8 cellular contexts compared by ENCODE assay signal in genomic region chr2:226802573-226802972, GRCh38. TPM values are rescaled to one million over a fixed set of nuclear protein-coding genes. Genes with fewer than 3 reads are reported as not detected.
A peak's percentile ranks its signal among the peaks of the same experiment; 100 is the strongest.
DNase-seq lines count a peak whose midpoint lies in the region; ATAC-seq and TF ChIP-seq lines count a peak whose summit lies in the region.

No MANE protein-coding gene starts in this region.

- peak overlapping the region; percentile 48 for H3K4me3 Mint-ChIP-seq in activated naive CD8-positive, alpha-beta T cell
- no peak overlapping the region for H3K4me3 Mint-ChIP-seq in activated naive CD8-positive, alpha-beta T cell treated with anti-CD3 and anti-CD28 coated beads for 36 hours
- H3K4me3 Mint-ChIP-seq in activated naive CD8-positive, alpha-beta T cell treated with anti-CD3 and anti-CD28 coated beads, Interleukin-2, amount 50 U/mL, for 24 hours: no peak overlapping the region

- DNase-seq in activated naive CD8-positive, alpha-beta T cell treated with anti-CD3 and anti-CD28 coated beads for 36 hours: no peak
- DNase-seq in NCI-H1092 treated with DMSO at 0.1 percent for 48 hours (lab: John Stamatoyannopoulos, UW): peak; percentile 33
- peak; percentile 55 for DNase-seq in SK-N-DZ (ENCODE audit: low spot score)
- DNase-seq in esophagus squamous epithelium (lab: John Stamatoyannopoulos, UW): no peak
- peak; percentile 44 for DNase-seq in prostate gland (ENCODE audit: low spot score)
- no peak for DNase-seq in activated naive CD8-positive, alpha-beta T cell treated with anti-CD3 and anti-CD28 coated beads, Interleukin-2, amount 50 U/mL, for 24 hours

- TF ChIP-seq CTCF in esophagus squamous epithelium (IDR thresholded peaks at IDR 0.05) (peak; percentile 58 to 74 (median 70)), prostate gland (IDR thresholded peaks at IDR 0.05) (peak; percentile 22 to 83 (median 73))

- peaks cover 15 to 46% (median 23%) of the 10 kb centered on the region in 3 donors for H3K4me1 ChIP-seq in esophagus squamous epithelium
- no peaks in the 10 kb centered on the region for H3K4me1 ChIP-seq in prostate gland (replicated peaks)

- H3K9me3 Mint-ChIP-seq in activated naive CD8-positive, alpha-beta T cell (ENCODE audit: low read depth): no peaks in the 10 kb centered on the region
- no peaks in the 10 kb centered on the region for H3K9me3 Mint-ChIP-seq in activated naive CD8-positive, alpha-beta T cell treated with anti-CD3 and anti-CD28 coated beads for 36 hours
- H3K9me3 Mint-ChIP-seq in activated naive CD8-positive, alpha-beta T cell treated with anti-CD3 and anti-CD28 coated beads, Interleukin-2, amount 50 U/mL, for 24 hours: no peaks in the 10 kb centered on the region

- H3K27me3 ChIP-seq in esophagus squamous epithelium (peaks cover 0 to 59% (median 0%) of the 10 kb centered on the region in 4 donors), prostate gland (replicated peaks; ENCODE audit: insufficient read depth) (no peaks in the 10 kb centered on the region)

- no peak overlapping the region for H3K27ac Mint-ChIP-seq in activated naive CD8-positive, alpha-beta T cell
- H3K27ac Mint-ChIP-seq in activated naive CD8-positive, alpha-beta T cell treated with anti-CD3 and anti-CD28 coated beads for 36 hours: no peak overlapping the region
- H3K27ac Mint-ChIP-seq in activated naive CD8-positive, alpha-beta T cell treated with anti-CD3 and anti-CD28 coated beads, Interleukin-2, amount 50 U/mL, for 24 hours: no peak overlapping the region

- 0 to 4% methylated on average over 4 of the region's 4 CpGs for WGBS in esophagus squamous epithelium, 2 donors
- 2% methylated on average over 4 of the region's 4 CpGs for WGBS in prostate gland

- H3K9me3 ChIP-seq in esophagus squamous epithelium (no peaks in the 10 kb centered on the region), prostate gland (no peaks in the 10 kb centered on the region)

- no peaks in the 10 kb centered on the region for H3K36me3 Mint-ChIP-seq in activated naive CD8-positive, alpha-beta T cell
- no peaks in the 10 kb centered on the region for H3K36me3 Mint-ChIP-seq in activated naive CD8-positive, alpha-beta T cell treated with anti-CD3 and anti-CD28 coated beads for 36 hours
- no peaks in the 10 kb centered on the region for H3K36me3 Mint-ChIP-seq in activated naive CD8-positive, alpha-beta T cell treated with anti-CD3 and anti-CD28 coated beads, Interleukin-2, amount 50 U/mL, for 24 hours (ENCODE audit: low read depth)

- ATAC-seq in HG03108 (IDR thresholded peaks at IDR 0.05; ENCODE audit: unreplicated experiment): no peak
- ATAC-seq in activated naive CD8-positive, alpha-beta T cell treated with anti-CD3 and anti-CD28 coated beads, Interleukin-2, amount 50 U/mL, for 24 hours: no peak

- peaks cover 9% of the 10 kb centered on the region for H3K27me3 Mint-ChIP-seq in activated naive CD8-positive, alpha-beta T cell
- H3K27me3 Mint-ChIP-seq in activated naive CD8-positive, alpha-beta T cell treated with anti-CD3 and anti-CD28 coated beads for 36 hours: peaks cover 25% of the 10 kb centered on the region
- H3K27me3 Mint-ChIP-seq in activated naive CD8-positive, alpha-beta T cell treated with anti-CD3 and anti-CD28 coated beads, Interleukin-2, amount 50 U/mL, for 24 hours: peaks cover 13% of the 10 kb centered on the region

- no peak for TF ChIP-seq POLR2A in esophagus squamous epithelium (IDR thresholded peaks at IDR 0.05)
- TF ChIP-seq POLR2A in prostate gland (IDR thresholded peaks at IDR 0.05): no peak

- H3K27ac ChIP-seq in esophagus squamous epithelium (peak overlapping the region in 1 of 4 donors; percentile 96), prostate gland (no peak overlapping the region)

- intact Hi-C loops in esophagus squamous epithelium (cut with DNase I) (loop anchor here (10.0 kb wide), 1 partner anchor 182 kb away; no protein-coding TSS in a partner anchor), prostate gland (cut with DNase I) (loop anchor here (5.0 kb wide), 2 partner anchors 180 to 915 kb away; no protein-coding TSS in a partner anchor)

- no peak overlapping the region for H3K4me3 ChIP-seq in esophagus squamous epithelium
- H3K4me3 ChIP-seq in prostate gland: no peak overlapping the region

- H3K36me3 ChIP-seq in esophagus squamous epithelium (no peaks in the 10 kb centered on the region), prostate gland (no peaks in the 10 kb centered on the region)

- H3K4me1 Mint-ChIP-seq in activated naive CD8-positive, alpha-beta T cell (ENCODE audit: low read depth): peaks cover 27% of the 10 kb centered on the region
- peaks cover 23% of the 10 kb centered on the region for H3K4me1 Mint-ChIP-seq in activated naive CD8-positive, alpha-beta T cell treated with anti-CD3 and anti-CD28 coated beads for 36 hours
- peaks cover 26% of the 10 kb centered on the region for H3K4me1 Mint-ChIP-seq in activated naive CD8-positive, alpha-beta T cell treated with anti-CD3 and anti-CD28 coated beads, Interleukin-2, amount 50 U/mL, for 24 hours

RNA-seq across cellular contexts. Expression of gene IRS1, which starts 3.0 kb away (rescaled TPM):
- total RNA-seq in activated naive CD8-positive, alpha-beta T cell treated with anti-CD3 and anti-CD28 coated beads for 36 hours: 1 to 10 TPM; 4.4 to 5.1 TPM
- polyA plus RNA-seq in SK-N-DZ (2014; cell fraction: cytosol; rRNA removed): 2.2 and 2.5 TPM in 2 replicates
- polyA plus RNA-seq in SK-N-DZ (2014; cell fraction: nucleus; rRNA removed): 0.96 and 1.3 TPM in 2 replicates
- 10 to 100 TPM in 3 of 4 donors, 1 to 10 TPM in 1; 3.5 to 20.5 (median 14.2) TPM for total RNA-seq in esophagus squamous epithelium
- total RNA-seq in prostate gland: 10 to 100 TPM; 37.6 to 40.6 TPM

RNA-seq across cellular contexts. Expression of gene RHBDD1, which starts 33.3 kb away (rescaled TPM):
- total RNA-seq in activated naive CD8-positive, alpha-beta T cell treated with anti-CD3 and anti-CD28 coated beads for 36 hours: 10 to 100 TPM; 29.1 to 35.0 TPM
- polyA plus RNA-seq in SK-N-DZ (2014; cell fraction: cytosol; rRNA removed): 3.7 and 6.0 TPM in 2 replicates
- polyA plus RNA-seq in SK-N-DZ (2014; cell fraction: nucleus; rRNA removed): 2.3 and 8.2 TPM in 2 replicates
- total RNA-seq in esophagus squamous epithelium (10 to 100 TPM in 2 of 4 donors, 1 to 10 TPM in 2; 6.8 to 14.4 (median 10.3) TPM), prostate gland (10 to 100 TPM; 16.5 to 33.5 TPM)

Comparison
In these comparisons a context has a peak if more than half of its experiments do, and no peak if none do; other contexts are left out.
1. DNase-seq: peak in NCI-H1092 treated with DMSO at 0.1 percent for 48 hours (single experiment), SK-N-DZ (single experiment) and prostate gland (single experiment); none in activated naive CD8-positive, alpha-beta T cell treated with anti-CD3 and anti-CD28 coated beads for 36 hours (single experiment), esophagus squamous epithelium (single experiment) and activated naive CD8-positive, alpha-beta T cell treated with anti-CD3 and anti-CD28 coated beads, Interleukin-2, amount 50 U/mL, for 24 hours (single experiment).